ENCODE assay signal across 8 cellular contexts in genomic region chr2:105294844-105295481, GRCh38. TPM values are rescaled to one million over a fixed set of nuclear protein-coding genes. Genes with fewer than 3 reads are reported as not detected.
A peak's percentile ranks its signal among the peaks of the same experiment; 100 is the strongest.
DNase-seq lines count a peak whose midpoint lies in the region; ATAC-seq, FAIRE-seq and TF ChIP-seq lines count a peak whose summit lies in the region.

No MANE protein-coding gene starts in this region.

- 60% methylated on average over 5 of the region's 5 CpGs for WGBS in A549 (ENCODE audit: missing lambda C conversion rate)

- DNase-seq in A549 (ENCODE audit: low read depth in 1 of 2, low spot score in 1 of 2) (peak; percentile 58 to 66), GM04504 (ENCODE audit: low read depth) (peak; percentile 35), HuH-7.5 (ENCODE audit: low spot score) (peak; percentile 63), epidermal melanocyte (ENCODE audit: insufficient read length, low spot score) (peak; percentile 65), mucosa of descending colon (peak in 1 of 3 donors; percentile 44)

- H3K27ac ChIP-seq in A549 (no peak overlapping the region), SU-DHL-6 (ENCODE audit: low read depth, low read length) (no peak overlapping the region)

- no peak overlapping the region for H3K9ac ChIP-seq in SU-DHL-6 (ENCODE audit: low read length)

- no peak overlapping the region for H2AFZ ChIP-seq in SU-DHL-6 (ENCODE audit: low read depth, low read length, severe bottlenecking)

- H3K4me3 ChIP-seq in A549, result no peak overlapping the region
- no peak overlapping the region for H3K4me3 ChIP-seq in SU-DHL-6 (ENCODE audit: insufficient read depth, low read length, poor library complexity, severe bottlenecking)
- H3K4me3 ChIP-seq in mucosa of descending colon, result no peak overlapping the region

- no peak for TF ChIP-seq POLR2A in A549 (IDR thresholded peaks at IDR 0.05; ENCODE audit: low read length)

- peak; percentile 85 to 97 for ATAC-seq in A549
- peak; percentile 47 for ATAC-seq in mucosa of descending colon
- no peak for ATAC-seq in HG02970 (IDR thresholded peaks at IDR 0.05; ENCODE audit: low FRiP score, unreplicated experiment)
- no peak for ATAC-seq in HG03520 (IDR thresholded peaks at IDR 0.05; ENCODE audit: unreplicated experiment)

- no peaks in the 10 kb centered on the region for H3F3A ChIP-seq in SU-DHL-6 (ENCODE audit: insufficient read depth)

- H3K4me2 ChIP-seq in A549, result no peak overlapping the region
- H3K4me2 ChIP-seq in SU-DHL-6 (ENCODE audit: low read depth, low read length, poor library complexity, severe bottlenecking), result no peak overlapping the region

- CTCF ChIA-PET in A549 (lab: Yijun Ruan, JAX), result interaction anchor here (0.9 to 2.8 kb wide), 10 partner anchors 9 to 185 kb away, joined by 3 to 29 read pairs (median 4); no protein-coding TSS in a partner anchor

- POLR2A ChIA-PET in A549 (lab: Yijun Ruan, JAX), result no interaction called here

- H3K36me3 ChIP-seq in SU-DHL-6 (ENCODE audit: low read length) (peaks cover 23% of the 10 kb centered on the region), mucosa of descending colon (ENCODE audit: low read depth) (no peaks in the 10 kb centered on the region)

- TF ChIP-seq RAD21 in A549 (conservative IDR thresholded peaks at IDR 0.05 in 1 of 2, IDR thresholded peaks at IDR 0.05 in 1 of 2), result peak; percentile 41 to 53; a peak in 3 of 5 replicates

- TF ChIP-seq EP300 in A549 (IDR thresholded peaks at IDR 0.05), result no peak

- H3K9me2 ChIP-seq in SU-DHL-6 (replicated peaks; ENCODE audit: insufficient read depth, low read length), result no peaks in the 10 kb centered on the region

- TF ChIP-seq CTCF in A549 (IDR thresholded peaks at IDR 0.05) (peak; percentile 49), SU-DHL-6 (IDR thresholded peaks at IDR 0.05; ENCODE audit: insufficient read depth, low read length, poor library complexity, severe bottlenecking) (peak; percentile 20), mucosa of descending colon (IDR thresholded peaks at IDR 0.05) (no peak)

- H3K27me3 ChIP-seq in SU-DHL-6 (ENCODE audit: low read length), result no peaks in the 10 kb centered on the region

- no peaks in the 10 kb centered on the region for H4K20me1 ChIP-seq in SU-DHL-6 (ENCODE audit: low read depth, low read length)

- H3K79me2 ChIP-seq in SU-DHL-6 (ENCODE audit: insufficient read depth, low read length), result peaks cover 6% of the 10 kb centered on the region; the same call in 1 of the 2 replicates

- H3K4me1 ChIP-seq in A549 (no peaks in the 10 kb centered on the region), mucosa of descending colon (ENCODE audit: low read depth) (no peaks in the 10 kb centered on the region)

- FAIRE-seq in A549 (lab: Jason Lieb, UNC), result no peak

- intact Hi-C loops in mucosa of descending colon (cut with DNase I, micrococcal nuclease), result no loop called here

- no peaks in the 10 kb centered on the region for H3K9me3 ChIP-seq in A549
- no peaks in the 10 kb centered on the region for H3K9me3 ChIP-seq in SU-DHL-6 (ENCODE audit: insufficient read depth, low read length)
- no peaks in the 10 kb centered on the region for H3K9me3 ChIP-seq in mucosa of descending colon

TF ChIP-seq in A549, 52 proteins besides CTCF, POLR2A, EP300 and RAD21:
- no peak for TF ChIP-seq JUN (IDR thresholded peaks at IDR 0.05)
- TF ChIP-seq NFE2L2 (conservative IDR thresholded peaks at IDR 0.05; ENCODE audit: low read length), result no peak
- TF ChIP-seq ZFP36 (IDR thresholded peaks at IDR 0.05; ENCODE audit: borderline replicate concordance, partially characterized antibody), result no peak
- no peak for TF ChIP-seq HOXB5 (CRISPR knock-in tag; IDR thresholded peaks at IDR 0.05)
- no peak for TF ChIP-seq TFCP2L1 (CRISPR knock-in tag; IDR thresholded peaks at IDR 0.05)
- no peak for TF ChIP-seq MAFK (IDR thresholded peaks at IDR 0.05; ENCODE audit: partially characterized antibody)
- no peak for TF ChIP-seq ZNF302 (CRISPR knock-in tag; IDR thresholded peaks at IDR 0.05)
- TF ChIP-seq ESRRA (IDR thresholded peaks at IDR 0.05; ENCODE audit: borderline replicate concordance, low read length), result no peak
- TF ChIP-seq HMGXB4 (CRISPR knock-in tag; IDR thresholded peaks at IDR 0.05; ENCODE audit: borderline replicate concordance), result no peak
- TF ChIP-seq FOXS1 (CRISPR knock-in tag; IDR thresholded peaks at IDR 0.05), result no peak
- no peak for TF ChIP-seq HEYL (CRISPR knock-in tag; IDR thresholded peaks at IDR 0.05)
- no peak for TF ChIP-seq RNF2 (IDR thresholded peaks at IDR 0.05; ENCODE audit: borderline replicate concordance, low read depth)
- TF ChIP-seq CEBPB (IDR thresholded peaks at IDR 0.05), result no peak
- TF ChIP-seq EHMT2 (IDR thresholded peaks at IDR 0.05; ENCODE audit: low read depth), result no peak
- TF ChIP-seq PHF8 (IDR thresholded peaks at IDR 0.05; ENCODE audit: borderline replicate concordance, low read depth), result no peak
- TF ChIP-seq CHD2 (IDR thresholded peaks at IDR 0.05; ENCODE audit: low read length, partially characterized antibody), result no peak
- no peak for TF ChIP-seq USF2 (IDR thresholded peaks at IDR 0.05)
- TF ChIP-seq CBX8 (IDR thresholded peaks at IDR 0.05), result no peak
- no peak for TF ChIP-seq FOSL2 (IDR thresholded peaks at IDR 0.05)
- TF ChIP-seq FOSL2 (CRISPR knock-in tag; IDR thresholded peaks at IDR 0.05), result no peak
- no peak for TF ChIP-seq POLR2AphosphoS2 (conservative IDR thresholded peaks at IDR 0.05; ENCODE audit: low read length)

RNA-seq across cellular contexts. Expression of gene TGFBRAP1, which starts 34.6 kb away (rescaled TPM):
- polyA plus RNA-seq in A549 (2011; rRNA removed) (9.0 and 14.5 TPM in 2 replicates), A549 (2017; fragmentation: RNase III; extraction: RNeasy Plus Mini Kit Qiagen cat#74134 plus additional on column Dnase treatment) (13.3 to 13.7 TPM (median 13.6 TPM) in 3 replicates)
- polyA plus RNA-seq in A549 (2012; cell fraction: cytosol; rRNA removed), result 7.8 and 10.1 TPM in 2 replicates
- 10.1 and 13.3 TPM in 2 replicates for polyA plus RNA-seq in A549 (2012; cell fraction: nucleus; rRNA removed)
- 16.0 and 17.5 TPM in 2 replicates for polyA minus RNA-seq in A549 (2011; rRNA and poly(A)+ RNA removed)
- total RNA-seq in mucosa of descending colon, result 10 to 100 TPM; 16.9 to 24.3 (median 20.9) TPM

RNA-seq across cellular contexts. Expression of gene C2orf49, which starts 42.4 kb away (rescaled TPM):
- polyA plus RNA-seq in A549 (2011; rRNA removed), result 19.0 and 25.7 TPM in 2 replicates
- polyA plus RNA-seq in A549 (2012; cell fraction: cytosol; rRNA removed), result 6.2 and 9.0 TPM in 2 replicates
- 2.0 and 2.8 TPM in 2 replicates for polyA plus RNA-seq in A549 (2012; cell fraction: nucleus; rRNA removed)
- 18.4 to 19.4 TPM (median 19.0 TPM) in 3 replicates for polyA plus RNA-seq in A549 (2017; fragmentation: RNase III; extraction: RNeasy Plus Mini Kit Qiagen cat#74134 plus additional on column Dnase treatment)
- polyA minus RNA-seq in A549 (2011; rRNA and poly(A)+ RNA removed), result 6.8 and 7.1 TPM in 2 replicates
- total RNA-seq in mucosa of descending colon, result 10 to 100 TPM; 11.0 to 21.0 (median 11.6) TPM

RNA-seq across cellular contexts. Expression of gene GPR45, which starts 53.4 kb away (rescaled TPM):
- polyA plus RNA-seq in A549 (2011; rRNA removed), result not detected in 2 replicates
- 0.04 and 0.13 TPM in 2 replicates for polyA plus RNA-seq in A549 (2012; cell fraction: cytosol; rRNA removed)
- polyA plus RNA-seq in A549 (2012; cell fraction: nucleus; rRNA removed), result 0.08 TPM in 1 of 2 replicates, not detected in the other
- 0.09 TPM in 1 of 3 replicates, not detected in the others for polyA plus RNA-seq in A549 (2017; fragmentation: RNase III; extraction: RNeasy Plus Mini Kit Qiagen cat#74134 plus additional on column Dnase treatment)
- not detected in 2 replicates for polyA minus RNA-seq in A549 (2011; rRNA and poly(A)+ RNA removed)
- not detected for total RNA-seq in mucosa of descending colon

Comparison
In these comparisons a context has a peak if more than half of its experiments do, and no peak if none do; other contexts are left out.
1. ATAC-seq: peak in A549 (2 of 2) and mucosa of descending colon (single experiment); none in HG02970 (single experiment) and HG03520 (single experiment).